ENCODE assay signal across 27 cellular contexts in the genomic region with DNA sequence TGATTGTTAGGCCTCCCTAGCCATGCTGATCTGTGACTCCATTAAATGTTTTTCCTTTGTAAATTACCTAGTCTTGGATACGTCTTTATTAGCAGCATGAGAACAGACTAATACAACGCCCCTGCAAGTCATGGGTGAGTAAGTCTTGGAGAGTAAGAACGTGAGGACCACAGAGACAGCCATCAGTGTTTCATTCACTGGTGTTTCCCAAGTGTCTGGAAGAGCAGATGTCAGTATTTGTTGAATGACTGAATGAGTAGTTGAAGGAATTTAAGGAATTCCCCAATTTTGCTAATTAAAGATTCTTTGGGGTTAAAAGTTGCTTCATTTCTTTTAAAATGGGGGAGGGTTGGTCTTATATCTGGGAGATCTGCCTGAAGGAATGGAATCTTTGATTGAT.
"Had no signal": no experiment of that assay in that cellular context is flagged by ENCODE, and none has a peak within 500 bp of the region (broad histone marks: within the 10 kb centered on the region; RNA-seq: fewer than 3 reads in every experiment).

No MANE protein-coding gene starts in this region.

- H3K4me1 ChIP-seq: breast epithelium, foreskin keratinocyte, suprapubic skin, upper lobe of right lung had no signal

- H3K4me3 ChIP-seq: breast epithelium, heart right ventricle, stomach, suprapubic skin, tibial artery, upper lobe of right lung had no signal

- H3K36me3 Mint-ChIP-seq: activated CD4-positive, alpha-beta memory T cell treated with anti-CD3 and anti-CD28 coated beads for 36 hours had no signal

- H3K9me3 Mint-ChIP-seq: activated CD4-positive, alpha-beta T cell treated with anti-CD3 and anti-CD28 coated beads, Interleukin-2, amount 10 ng/mL, durations not matched to agents 24 days and 14 days; activated naive CD8-positive, alpha-beta T cell treated with anti-CD3 and anti-CD28 coated beads, Interleukin-2, amount 50 U/mL, for 24 hours; T-helper 2 cell treated with Interferon-gamma antibody and Interleukin-4, amounts not matched to agents 5 μg/mL and 100 μg/mL, for 36 hours had no signal

- H3K9me3 ChIP-seq: breast epithelium, heart right ventricle, stomach, suprapubic skin, tibial artery, upper lobe of right lung had no signal

- H3K4me1 Mint-ChIP-seq: activated CD4-positive, alpha-beta T cell treated with anti-CD3 and anti-CD28 coated beads, Interleukin-2, amount 10 ng/mL, durations not matched to agents 24 days and 14 days; activated naive CD8-positive, alpha-beta T cell treated with anti-CD3 and anti-CD28 coated beads, Interleukin-2, amount 50 U/mL, for 24 hours had no signal

- ATAC-seq: activated naive CD8-positive, alpha-beta T cell treated with anti-CD3 and anti-CD28 coated beads, Interleukin-2, amount 50 U/mL, for 24 hours; heart right ventricle; naive thymus-derived CD8-positive, alpha-beta T cell; sciatic nerve; stimulated activated naive B cell treated with anti-CD40 and anti-IgM and Interleukin-4, amounts not matched to agents 10 μg/mL and 1 μg/mL and 100 μg/mL, for 72 hours; upper lobe of right lung had no signal

- H3K27me3 ChIP-seq: breast epithelium, foreskin keratinocyte, heart right ventricle, stomach, suprapubic skin, tibial artery, upper lobe of right lung had no signal

- H3K27me3 Mint-ChIP-seq: activated CD4-positive, alpha-beta memory T cell treated with anti-CD3 and anti-CD28 coated beads for 36 hours; activated CD4-positive, alpha-beta T cell treated with anti-CD3 and anti-CD28 coated beads, Interleukin-2, amount 10 ng/mL, durations not matched to agents 24 days and 14 days; activated naive CD8-positive, alpha-beta T cell treated with anti-CD3 and anti-CD28 coated beads, Interleukin-2, amount 50 U/mL, for 24 hours; activated T-cell treated with anti-CD3 and anti-CD28 coated beads, Interleukin-2, amount 50 U/mL, for 24 hours; progenitor cell of endocrine pancreas; stimulated activated naive B cell treated with anti-CD40 and anti-IgM and Interleukin-4, amounts not matched to agents 10 μg/mL and 1 μg/mL and 100 μg/mL, for 72 hours had no signal

- H3K27ac Mint-ChIP-seq: activated CD4-positive, alpha-beta memory T cell treated with anti-CD3 and anti-CD28 coated beads for 36 hours; activated CD4-positive, alpha-beta T cell treated with anti-CD3 and anti-CD28 coated beads, Interleukin-2, amount 10 ng/mL, durations not matched to agents 24 days and 14 days; activated naive CD8-positive, alpha-beta T cell treated with anti-CD3 and anti-CD28 coated beads, Interleukin-2, amount 50 U/mL, for 24 hours; activated T-cell treated with anti-CD3 and anti-CD28 coated beads, Interleukin-2, amount 50 U/mL, for 24 hours; naive thymus-derived CD8-positive, alpha-beta T cell; progenitor cell of endocrine pancreas; T-helper 2 cell treated with Interferon-gamma antibody and Interleukin-4, amounts not matched to agents 5 μg/mL and 100 μg/mL, for 36 hours had no signal

- H3K27ac ChIP-seq: breast epithelium, foreskin keratinocyte, heart right ventricle, stomach, suprapubic skin, tibial artery, upper lobe of right lung, WERI-Rb-1 had no signal

- H3K4me3 Mint-ChIP-seq: activated CD4-positive, alpha-beta memory T cell treated with anti-CD3 and anti-CD28 coated beads for 36 hours; activated CD4-positive, alpha-beta T cell treated with anti-CD3 and anti-CD28 coated beads, Interleukin-2, amount 10 ng/mL, durations not matched to agents 24 days and 14 days; activated naive CD8-positive, alpha-beta T cell treated with anti-CD3 and anti-CD28 coated beads, Interleukin-2, amount 50 U/mL, for 24 hours; activated T-cell treated with anti-CD3 and anti-CD28 coated beads, Interleukin-2, amount 50 U/mL, for 24 hours; naive thymus-derived CD8-positive, alpha-beta T cell; stimulated activated naive B cell treated with anti-CD40 and anti-IgM and Interleukin-4, amounts not matched to agents 10 μg/mL and 1 μg/mL and 100 μg/mL, for 72 hours; T-helper 2 cell treated with Interferon-gamma antibody and Interleukin-4, amounts not matched to agents 5 μg/mL and 100 μg/mL, for 36 hours had no signal

- H3K36me3 ChIP-seq: breast epithelium had no signal

- DNase-seq: activated CD4-positive, alpha-beta memory T cell treated with anti-CD3 and anti-CD28 coated beads for 36 hours; activated CD4-positive, alpha-beta T cell treated with anti-CD3 and anti-CD28 coated beads, Interleukin-2, amount 10 ng/mL, durations not matched to agents 24 days and 14 days; activated CD4-positive, CD25-positive, alpha-beta regulatory T cell treated with anti-CD3 and anti-CD28 coated beads, Interleukin-2, amount 50 U/mL, for 72 hours; activated CD8-positive, alpha-beta memory T cell treated with anti-CD3 and anti-CD28 coated beads, Interleukin-2, amount 50 U/mL, for 48 hours; activated gamma-delta T cell; activated naive CD4-positive, alpha-beta T cell treated with anti-CD3 and anti-CD28 coated beads, Interleukin-2, amount 50 U/mL, for 16 hours; activated naive CD8-positive, alpha-beta T cell treated with anti-CD3 and anti-CD28 coated beads, Interleukin-2, amount 50 U/mL, for 24 hours; activated T-cell treated with anti-CD3 and anti-CD28 coated beads, Interleukin-2, amount 50 U/mL, for 24 hours; amygdala; central memory CD4-positive, alpha-beta T cell; heart right ventricle; naive thymus-derived CD8-positive, alpha-beta T cell; small intestine; stimulated activated CD4-positive, alpha-beta T cell treated with anti-CD3 and anti-CD28 coated beads, Interleukin-1b, Interleukin-23, amount 100 ng/mL, for 48 hours; stimulated activated CD4-positive, alpha-beta T cell treated with anti-CD3 and anti-CD28 coated beads, Interleukin-4, amount 100 ng/mL, for 4 hours; stimulated activated naive B cell treated with anti-CD40 and anti-IgM and Interleukin-4, amounts not matched to agents 10 μg/mL and 1 μg/mL and 100 μg/mL, for 72 hours; stomach; T-helper 1 cell; tibial artery; upper lobe of right lung; WERI-Rb-1 had no signal
